Comparison of ENCODE assay signal across 13 cellular contexts in the genomic region with DNA sequence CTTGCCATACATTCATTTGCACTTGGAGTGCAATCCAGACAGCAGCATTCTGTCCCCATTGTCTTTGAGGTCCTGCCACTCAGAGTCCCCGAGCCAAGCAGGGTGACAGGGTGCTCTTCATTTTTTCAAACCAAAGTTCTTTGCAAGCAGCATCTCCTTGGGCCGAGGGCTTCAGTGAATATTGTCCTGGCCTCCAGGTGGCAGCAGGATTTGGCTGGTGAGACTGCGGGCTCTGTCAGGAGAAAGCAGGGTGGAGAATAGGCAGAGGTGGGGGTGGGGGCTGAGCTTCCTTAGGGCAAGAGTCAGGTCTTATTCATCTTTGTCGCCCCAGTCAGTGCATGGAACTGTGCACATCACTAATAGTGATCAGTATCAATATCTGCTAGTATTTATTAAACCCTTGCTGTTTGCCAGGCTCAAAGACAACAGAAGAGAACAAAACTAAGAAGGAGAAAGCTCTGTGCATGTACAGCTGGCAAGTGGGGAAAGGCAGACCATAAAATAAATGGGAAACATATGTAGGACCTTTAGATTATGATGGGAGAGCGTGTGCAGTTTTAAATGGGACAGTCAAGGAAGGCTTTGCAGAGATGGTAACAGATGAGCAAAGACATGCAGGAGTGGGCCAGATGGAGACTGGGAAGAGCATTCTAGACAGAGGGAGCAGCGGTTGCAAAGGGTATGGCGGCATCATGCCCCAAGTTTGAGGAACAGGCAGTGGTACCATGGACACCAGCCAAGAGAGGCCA.
DNase-seq lines count a peak whose midpoint lies in the region; ATAC-seq, FAIRE-seq and TF ChIP-seq lines count a peak whose summit lies in the region.
"Had no signal": no experiment of that assay in that cellular context is flagged by ENCODE, and none has a peak within 500 bp of the region (broad histone marks: within the 10 kb centered on the region; RNA-seq: fewer than 3 reads in every experiment).

No MANE protein-coding gene starts in this region.

- H3K4me1 ChIP-seq in H1 (replicated peaks in 1 of 4; ENCODE audit: control insufficient read depth in 3 of 4, insufficient read depth in 4 of 4, low read length in 3 of 4), result peaks cover 0 to 2% (median under 1%) of the 10 kb centered on the region in 4 experiments; a peak in 2 of 7 replicates
- H3K4me1 ChIP-seq in psoas muscle, result peaks cover 31% of the 10 kb centered on the region

- H4K5ac ChIP-seq in H1 (ENCODE audit: insufficient read length, low read depth, low read length), result no peak overlapping the region

- peak; percentile 76 to 82 for TF ChIP-seq RAD21 in H1 (IDR thresholded peaks at IDR 0.05 in 1 of 2, conservative IDR thresholded peaks at IDR 0.05 in 1 of 2; ENCODE audit: low read depth in 2 of 2, low read length in 2 of 2)

- H4K20me1 ChIP-seq in H1 (replicated peaks in 1 of 2; ENCODE audit: control insufficient read depth in 1 of 2, insufficient read depth in 2 of 2, low read length in 2 of 2), result no peaks in the 10 kb centered on the region

- H4K91ac ChIP-seq in H1 (replicated peaks; ENCODE audit: insufficient read length, low read length), result no peak overlapping the region

- no peak overlapping the region for H3K4ac ChIP-seq in H1 (replicated peaks; ENCODE audit: insufficient read length, low read depth, low read length)

- DNase-seq in NCI-H748 (lab: John Stamatoyannopoulos, UW; ENCODE audit: unreplicated experiment) (peak; percentile 41), NCI-H748 treated with DMSO at 0.1 percent for 48 hours (lab: John Stamatoyannopoulos, UW) (no peak), NCI-H82 (lab: John Stamatoyannopoulos, UW) (peak; percentile 72), H1 (ENCODE audit: low read depth in 1 of 2, low spot score in 2 of 2) (peak; percentile 21 to 63), psoas muscle (no peak), T-helper 1 cell (no peak), GM12892 (ENCODE audit: insufficient read length) (no peak), NCI-H226 (no peak)
- DNase-seq: activated CD4-positive, alpha-beta T cell treated with anti-CD3 and anti-CD28 coated beads, Interleukin-2, amount 50 U/mL, for 48 hours had no signal

- H3K4me2 ChIP-seq in H1 (ENCODE audit: insufficient read depth in 1 of 2, low read depth in 2 of 2, low read length in 2 of 2), result no peak overlapping the region

- H3K18ac ChIP-seq in H1 (ENCODE audit: extremely low read depth, low read length), result no peak overlapping the region

- TF ChIP-seq POLR2A in H1 (IDR thresholded peaks at IDR 0.05; ENCODE audit: control extremely low read depth in 1 of 2, low read depth in 2 of 2, low read length in 2 of 2), result no peak
- TF ChIP-seq POLR2A in GM12892 (IDR thresholded peaks at IDR 0.05; ENCODE audit: low read depth, low read length), result no peak

- no peak overlapping the region for H4K8ac ChIP-seq in H1 (ENCODE audit: extremely low read depth, insufficient read depth, low read length)

- peak; percentile 66 to 75 (median 69) for TF ChIP-seq CTCF in H1 (IDR thresholded peaks at IDR 0.05; ENCODE audit: control extremely low read depth in 1 of 3, insufficient read depth in 1 of 3, low read depth in 1 of 3, low read length in 3 of 3)
- peak; percentile 36 for TF ChIP-seq CTCF in psoas muscle (IDR thresholded peaks at IDR 0.05)

- H3K9me3 ChIP-seq in H1 (ENCODE audit: insufficient read depth in 2 of 2, low read depth in 1 of 2, low read length in 1 of 2), result no peaks in the 10 kb centered on the region
- H3K9me3 ChIP-seq in psoas muscle, result no peaks in the 10 kb centered on the region

- H3K27ac ChIP-seq in H1 (ENCODE audit: low read depth, low read length) (no peak overlapping the region), psoas muscle (no peak overlapping the region)

- ATAC-seq in psoas muscle, result peak; percentile 70 to 93 (median 85)
- ATAC-seq: activated naive CD4-positive, alpha-beta T cell treated with anti-CD3 and anti-CD28 coated beads, Interleukin-2, amount 50 U/mL, for 72 hours had no signal

- no peak overlapping the region for H3K14ac ChIP-seq in H1 (ENCODE audit: insufficient read length)

- no peak for TF ChIP-seq EP300 in H1 (IDR thresholded peaks at IDR 0.05; ENCODE audit: borderline replicate concordance in 1 of 2, low read depth in 2 of 2, low read length in 2 of 2)

- H3K27me3 ChIP-seq in H1 (replicated peaks in 1 of 4; ENCODE audit: control insufficient read depth in 3 of 4, extremely low read depth in 1 of 4, insufficient read depth in 3 of 4, low read length in 3 of 4), result no peaks in the 10 kb centered on the region
- H3K27me3 ChIP-seq in psoas muscle (ENCODE audit: insufficient read depth in 3 of 3, low read length in 2 of 3), result no peaks in the 10 kb centered on the region

- no peak overlapping the region for H2BK120ac ChIP-seq in H1 (replicated peaks; ENCODE audit: low read depth, low read length)

- H3K23ac ChIP-seq in H1 (ENCODE audit: insufficient read length), result no peak overlapping the region

- H2BK20ac ChIP-seq in H1 (ENCODE audit: low read length), result no peak overlapping the region

- no peaks in the 10 kb centered on the region for H3K79me1 ChIP-seq in H1 (ENCODE audit: low read depth, low read length)

- H3K9ac ChIP-seq in H1 (replicated peaks in 1 of 4; ENCODE audit: extremely low read depth in 1 of 4, low read depth in 3 of 4, low read length in 3 of 4), result no peak overlapping the region

- no peak overlapping the region for H3K56ac ChIP-seq in H1 (replicated peaks; ENCODE audit: insufficient read length, low read depth, low read length)

- H3K23me2 ChIP-seq in H1 (ENCODE audit: low read depth, low read length), result no peaks in the 10 kb centered on the region

- no peak overlapping the region for H2AK5ac ChIP-seq in H1 (ENCODE audit: low read depth, low read length)

- FAIRE-seq in H1 (lab: Jason Lieb, UNC), result peak; percentile 50
- FAIRE-seq in GM12892 (lab: Jason Lieb, UNC), result no peak
- FAIRE-seq: A204.1, endothelial cell of umbilical vein, islet of Langerhans had no signal

- no peak overlapping the region for H3K4me3 ChIP-seq in H1 (ENCODE audit: extremely low read depth in 1 of 4, insufficient read depth in 2 of 4, low read depth in 3 of 4, low read length in 4 of 4)
- no peak overlapping the region for H3K4me3 ChIP-seq in psoas muscle

- intact Hi-C loops in psoas muscle (cut with DNase I), result loop anchor here in 1 of 2 donors (10.0 kb wide), 1 partner anchor 258 kb away; a partner anchor contains a TSS

- POLR2A ChIA-PET in H1 (lab: Charles Lee; ENCODE audit: partially characterized antibody), result no interaction called here

- H2BK15ac ChIP-seq in H1 (ENCODE audit: low read length), result no peak overlapping the region

- no peak overlapping the region for H2AFZ ChIP-seq in H1 (ENCODE audit: low read length)

- WGBS in H1 (ENCODE audit: extremely low coverage in 1 of 2, insufficient coverage in 1 of 2, insufficient read length in 1 of 2, insufficient replicate concordance in 2 of 2, low coverage in 1 of 2, low lambda C conversion rate in 2 of 2, missing lambda C conversion rate in 1 of 2), 2 experiments, result 65% methylated on average over 7 of the region's 7 CpGs; no CpG with 5 or more reads in 1 of the 2 experiments
- 75 to 79% (median 77%) methylated on average over 7 of the region's 7 CpGs for WGBS in psoas muscle, 3 donors

- H3K36me3 ChIP-seq in H1 (ENCODE audit: control insufficient read depth in 2 of 4, insufficient read depth in 4 of 4, low read length in 3 of 4), result no peaks in the 10 kb centered on the region
- H3K36me3 ChIP-seq in psoas muscle (ENCODE audit: insufficient read depth in 1 of 2, low read depth in 1 of 2), result no peaks in the 10 kb centered on the region

- CTCF ChIA-PET in H1 (lab: Charles Lee; ENCODE audit: partially characterized antibody), result interaction anchor here (0.6 to 2.7 kb wide), 9 partner anchors 8 to 135 kb away, joined by 3 to 12 read pairs (median 3); no protein-coding TSS in a partner anchor

- no peaks in the 10 kb centered on the region for H3K79me2 ChIP-seq in H1 (ENCODE audit: control insufficient read depth in 1 of 2, insufficient read depth in 2 of 2, low read length in 2 of 2)

- no peak overlapping the region for H2BK12ac ChIP-seq in H1 (ENCODE audit: low read depth, low read length)

- no peak overlapping the region for H2BK5ac ChIP-seq in H1 (ENCODE audit: low read depth, low read length)

TF ChIP-seq in H1, 55 proteins besides CTCF, POLR2A, EP300 and RAD21 (continues in another document):
- TF ChIP-seq CHD1 (IDR thresholded peaks at IDR 0.05; ENCODE audit: low read depth, low read length) (no peak), TAF1 (IDR thresholded peaks at IDR 0.05; ENCODE audit: low read depth, low read length) (no peak), RBBP5 (IDR thresholded peaks at IDR 0.05; ENCODE audit: borderline replicate concordance, low read depth, low read length) (no peak), SP2 (IDR thresholded peaks at IDR 0.05; ENCODE audit: low read length) (no peak), SIRT6 (IDR thresholded peaks at IDR 0.05; ENCODE audit: low read length) (no peak), BCL11A (IDR thresholded peaks at IDR 0.05; ENCODE audit: low read depth in 2 of 2, low read length in 2 of 2) (no peak), CTBP2 (IDR thresholded peaks at IDR 0.05; ENCODE audit: borderline replicate concordance, insufficient read depth, insufficient read length, low read length) (no peak), KDM5A (IDR thresholded peaks at IDR 0.05; ENCODE audit: low read length) (no peak), RNF2 (IDR thresholded peaks at IDR 0.05; ENCODE audit: borderline replicate concordance, low read depth, low read length, missing control alignments, poor library complexity, severe bottlenecking) (no peak), BACH1 (IDR thresholded peaks at IDR 0.05; ENCODE audit: low read length) (no peak)
- TF ChIP-seq, protein P1, sequence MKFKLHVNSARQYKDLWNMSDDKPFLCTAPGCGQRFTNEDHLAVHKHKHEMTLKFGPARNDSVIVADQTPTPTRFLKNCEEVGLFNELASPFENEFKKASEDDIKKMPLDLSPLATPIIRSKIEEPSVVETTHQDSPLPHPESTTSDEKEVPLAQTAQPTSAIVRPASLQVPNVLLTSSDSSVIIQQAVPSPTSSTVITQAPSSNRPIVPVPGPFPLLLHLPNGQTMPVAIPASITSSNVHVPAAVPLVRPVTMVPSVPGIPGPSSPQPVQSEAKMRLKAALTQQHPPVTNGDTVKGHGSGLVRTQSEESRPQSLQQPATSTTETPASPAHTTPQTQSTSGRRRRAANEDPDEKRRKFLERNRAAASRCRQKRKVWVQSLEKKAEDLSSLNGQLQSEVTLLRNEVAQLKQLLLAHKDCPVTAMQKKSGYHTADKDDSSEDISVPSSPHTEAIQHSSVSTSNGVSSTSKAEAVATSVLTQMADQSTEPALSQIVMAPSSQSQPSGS (IDR thresholded peaks at IDR 0.05; ENCODE audit: low read length), result no peak
- TF ChIP-seq, protein P2, sequence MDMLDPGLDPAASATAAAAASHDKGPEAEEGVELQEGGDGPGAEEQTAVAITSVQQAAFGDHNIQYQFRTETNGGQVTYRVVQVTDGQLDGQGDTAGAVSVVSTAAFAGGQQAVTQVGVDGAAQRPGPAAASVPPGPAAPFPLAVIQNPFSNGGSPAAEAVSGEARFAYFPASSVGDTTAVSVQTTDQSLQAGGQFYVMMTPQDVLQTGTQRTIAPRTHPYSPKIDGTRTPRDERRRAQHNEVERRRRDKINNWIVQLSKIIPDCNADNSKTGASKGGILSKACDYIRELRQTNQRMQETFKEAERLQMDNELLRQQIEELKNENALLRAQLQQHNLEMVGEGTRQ (IDR thresholded peaks at IDR 0.05; ENCODE audit: low read length), result no peak

Comparison
In these comparisons a context has a peak if more than half of its experiments do, and no peak if none do; other contexts are left out.
1. DNase-seq: peak in NCI-H748 (single experiment), NCI-H82 (single experiment) and H1 (2 of 2); none in NCI-H748 treated with DMSO at 0.1 percent for 48 hours (single experiment), psoas muscle (0 of 2), T-helper 1 cell (0 of 5), GM12892 (single experiment) and NCI-H226 (single experiment).